In the genomic region with DNA sequence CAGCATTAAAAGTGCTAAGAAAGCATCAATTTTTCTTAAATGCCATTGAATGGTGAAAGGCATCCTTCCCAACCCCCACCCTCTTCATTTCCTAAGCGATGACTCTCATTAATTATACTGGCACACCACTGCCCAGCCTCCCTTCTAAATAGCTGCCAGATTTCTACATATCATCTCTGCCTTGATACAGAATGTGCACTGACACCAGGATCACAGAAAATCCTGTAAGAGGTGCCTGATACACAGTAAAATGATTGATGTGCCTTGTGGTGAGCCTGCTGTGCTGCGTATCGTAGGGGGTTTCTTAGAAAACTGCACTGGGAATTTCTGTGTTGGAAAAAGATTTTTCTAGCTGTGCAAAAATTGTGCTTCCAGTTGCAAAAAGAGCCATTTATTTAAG, we compare ENCODE assay signal across 2 cellular contexts.
TF ChIP-seq lines count a peak whose summit lies in the region.

No MANE protein-coding gene starts in this region.

TF ChIP-seq in A549, 52 proteins besides CTCF, POLR2A, EP300 and RAD21 (continued from another document):
- TF ChIP-seq, protein P1, sequence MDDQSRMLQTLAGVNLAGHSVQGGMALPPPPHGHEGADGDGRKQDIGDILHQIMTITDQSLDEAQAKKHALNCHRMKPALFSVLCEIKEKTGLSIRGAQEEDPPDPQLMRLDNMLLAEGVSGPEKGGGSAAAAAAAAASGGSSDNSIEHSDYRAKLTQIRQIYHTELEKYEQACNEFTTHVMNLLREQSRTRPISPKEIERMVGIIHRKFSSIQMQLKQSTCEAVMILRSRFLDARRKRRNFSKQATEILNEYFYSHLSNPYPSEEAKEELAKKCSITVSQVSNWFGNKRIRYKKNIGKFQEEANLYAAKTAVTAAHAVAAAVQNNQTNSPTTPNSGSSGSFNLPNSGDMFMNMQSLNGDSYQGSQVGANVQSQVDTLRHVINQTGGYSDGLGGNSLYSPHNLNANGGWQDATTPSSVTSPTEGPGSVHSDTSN (IDR thresholded peaks at IDR 0.05) = no peak

TF ChIP-seq in WTC11, 78 proteins besides CTCF, POLR2A, EP300 and RAD21 (continued from another document):
- TF ChIP-seq, protein P2, sequence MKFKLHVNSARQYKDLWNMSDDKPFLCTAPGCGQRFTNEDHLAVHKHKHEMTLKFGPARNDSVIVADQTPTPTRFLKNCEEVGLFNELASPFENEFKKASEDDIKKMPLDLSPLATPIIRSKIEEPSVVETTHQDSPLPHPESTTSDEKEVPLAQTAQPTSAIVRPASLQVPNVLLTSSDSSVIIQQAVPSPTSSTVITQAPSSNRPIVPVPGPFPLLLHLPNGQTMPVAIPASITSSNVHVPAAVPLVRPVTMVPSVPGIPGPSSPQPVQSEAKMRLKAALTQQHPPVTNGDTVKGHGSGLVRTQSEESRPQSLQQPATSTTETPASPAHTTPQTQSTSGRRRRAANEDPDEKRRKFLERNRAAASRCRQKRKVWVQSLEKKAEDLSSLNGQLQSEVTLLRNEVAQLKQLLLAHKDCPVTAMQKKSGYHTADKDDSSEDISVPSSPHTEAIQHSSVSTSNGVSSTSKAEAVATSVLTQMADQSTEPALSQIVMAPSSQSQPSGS (CRISPR knock-in tag; IDR thresholded peaks at IDR 0.05; ENCODE audit: borderline replicate concordance, low read depth) = no peak
- TF ChIP-seq GABPB1 (CRISPR knock-in tag; IDR thresholded peaks at IDR 0.05) (no peak), FOXP1 (CRISPR knock-in tag; IDR thresholded peaks at IDR 0.05; ENCODE audit: borderline replicate concordance) (no peak), CBFB (CRISPR knock-in tag; IDR thresholded peaks at IDR 0.05; ENCODE audit: low read depth) (no peak), ATF1 (CRISPR knock-in tag; IDR thresholded peaks at IDR 0.05) (no peak), ZNF423 (CRISPR knock-in tag; IDR thresholded peaks at IDR 0.05) (no peak), NR1H2 (CRISPR knock-in tag; IDR thresholded peaks at IDR 0.05) (no peak)
- TF ChIP-seq, protein P3, sequence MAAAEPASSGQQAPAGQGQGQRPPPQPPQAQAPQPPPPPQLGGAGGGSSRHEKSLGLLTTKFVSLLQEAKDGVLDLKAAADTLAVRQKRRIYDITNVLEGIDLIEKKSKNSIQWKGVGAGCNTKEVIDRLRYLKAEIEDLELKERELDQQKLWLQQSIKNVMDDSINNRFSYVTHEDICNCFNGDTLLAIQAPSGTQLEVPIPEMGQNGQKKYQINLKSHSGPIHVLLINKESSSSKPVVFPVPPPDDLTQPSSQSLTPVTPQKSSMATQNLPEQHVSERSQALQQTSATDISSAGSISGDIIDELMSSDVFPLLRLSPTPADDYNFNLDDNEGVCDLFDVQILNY (CRISPR knock-in tag; IDR thresholded peaks at IDR 0.05) = no peak
- TF ChIP-seq, protein P4, sequence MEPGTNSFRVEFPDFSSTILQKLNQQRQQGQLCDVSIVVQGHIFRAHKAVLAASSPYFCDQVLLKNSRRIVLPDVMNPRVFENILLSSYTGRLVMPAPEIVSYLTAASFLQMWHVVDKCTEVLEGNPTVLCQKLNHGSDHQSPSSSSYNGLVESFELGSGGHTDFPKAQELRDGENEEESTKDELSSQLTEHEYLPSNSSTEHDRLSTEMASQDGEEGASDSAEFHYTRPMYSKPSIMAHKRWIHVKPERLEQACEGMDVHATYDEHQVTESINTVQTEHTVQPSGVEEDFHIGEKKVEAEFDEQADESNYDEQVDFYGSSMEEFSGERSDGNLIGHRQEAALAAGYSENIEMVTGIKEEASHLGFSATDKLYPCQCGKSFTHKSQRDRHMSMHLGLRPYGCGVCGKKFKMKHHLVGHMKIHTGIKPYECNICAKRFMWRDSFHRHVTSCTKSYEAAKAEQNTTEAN (CRISPR knock-in tag; IDR thresholded peaks at IDR 0.05) = no peak
